8 cellular contexts compared by ENCODE assay signal in genomic region chrY:20575531-20576088, GRCh38. TPM values are rescaled to one million over a fixed set of nuclear protein-coding genes. Genes with fewer than 3 reads are reported as not detected.
DNase-seq lines count a peak whose midpoint lies in the region; ATAC-seq and TF ChIP-seq lines count a peak whose summit lies in the region.

Gene EIF1AY, plus strand, starts transcription at chrY:20575776. Its CDS starts 96 bp downstream, at chrY:20575872.

- H4K20me1 ChIP-seq in osteoblast (ENCODE audit: insufficient read depth, low read length) = no peaks in the 10 kb centered on the region
- no peaks in the 10 kb centered on the region for H4K20me1 ChIP-seq in PC-9 (ENCODE audit: insufficient read depth)

- H3K4me1 Mint-ChIP-seq in endothelial cell (ENCODE audit: unreplicated experiment) = no peaks in the 10 kb centered on the region

- H3K9me3 ChIP-seq in osteoblast (ENCODE audit: low read depth, low read length) = no peaks in the 10 kb centered on the region
- H3K9me3 ChIP-seq in PC-9 (ENCODE audit: insufficient read depth, low read depth) = no peaks in the 10 kb centered on the region

- H3K27me3 ChIP-seq in osteoblast (ENCODE audit: insufficient read depth, low read length) (no peaks in the 10 kb centered on the region), PC-9 (ENCODE audit: insufficient read depth, low read depth) (no peaks in the 10 kb centered on the region)

- no peaks in the 10 kb centered on the region for H3K9me2 ChIP-seq in PC-9 (ENCODE audit: insufficient read depth)

- POLR2A ChIA-PET in PC-9 (lab: Charles Lee; ENCODE audit: unreplicated experiment) = no interaction called here

- H3K4me3 Mint-ChIP-seq in endothelial cell (ENCODE audit: unreplicated experiment) = peak within 1 kb of the TSS; percentile 92

- H3K79me2 ChIP-seq in osteoblast (ENCODE audit: insufficient read depth, low read length) (no peaks in the 10 kb centered on the region), PC-9 (ENCODE audit: low read depth) (no peaks in the 10 kb centered on the region)

- BruUV-seq in PC-9 (replicated peaks; lab: Mats Ljungman, UMichigan) = no TSS peak

- peaks cover 5% of the 10 kb centered on the region for H3K9me3 Mint-ChIP-seq in endothelial cell (ENCODE audit: unreplicated experiment)

- no peak for TF ChIP-seq CTCF in endothelial cell (IDR thresholded peaks at IDR 0.05; ENCODE audit: unreplicated experiment)
- TF ChIP-seq CTCF in osteoblast (IDR thresholded peaks at IDR 0.05; ENCODE audit: extremely low read depth, low read depth, low read length) = no peak
- no peak for TF ChIP-seq CTCF in PC-9 (conservative IDR thresholded peaks at IDR 0.05)

- no peaks in the 10 kb centered on the region for H3K36me3 ChIP-seq in osteoblast (ENCODE audit: insufficient read depth, low read length)
- H3K36me3 ChIP-seq in PC-9 (ENCODE audit: low read depth) = no peaks in the 10 kb centered on the region

- CTCF ChIA-PET in PC-9 (lab: Charles Lee) = no interaction called here

- H3K4me3 ChIP-seq in osteoblast (ENCODE audit: insufficient read depth, low read length) (no peak within 1 kb of the TSS), PC-9 (no peak within 1 kb of the TSS)

- intact Hi-C loops in T-helper 2 cell treated with Interferon-gamma antibody and Interleukin-4, amounts not matched to agents 100 ng/mL and 5 ng/mL, for 36 hours (cut with micrococcal nuclease) = loop anchor here (2.0 to 5.0 kb wide), 6 partner anchors 171 to 1008 kb away; partner anchors contain the start of gene KDM5D
- intact Hi-C loops in PC-9 (cut with micrococcal nuclease; ENCODE audit: unreplicated experiment) = no loop called here

- DNase-seq in DMS79 (lab: John Stamatoyannopoulos, UW) (peak; percentile 68), endothelial cell (ENCODE audit: low spot score) (peak; percentile 72), osteoblast (ENCODE audit: insufficient read length, low spot score, missing footprints) (no peak), PC-9 (no peak)

- H3K4me1 ChIP-seq in osteoblast (ENCODE audit: insufficient read depth, low read length) (no peaks in the 10 kb centered on the region), PC-9 (replicated peaks; ENCODE audit: insufficient read depth) (no peaks in the 10 kb centered on the region)

- H3K27me3 Mint-ChIP-seq in endothelial cell (ENCODE audit: unreplicated experiment) = no peaks in the 10 kb centered on the region

- H3K36me3 Mint-ChIP-seq in endothelial cell (ENCODE audit: low read depth, unreplicated experiment) = no peaks in the 10 kb centered on the region

- H3K4me2 ChIP-seq in osteoblast (ENCODE audit: insufficient read depth, low read length) (no peak within 1 kb of the TSS), PC-9 (no peak within 1 kb of the TSS)

- peak; percentile 91 for ATAC-seq in HG03103 (IDR thresholded peaks at IDR 0.05; ENCODE audit: low read depth, unreplicated experiment)
- ATAC-seq in GM21526 (IDR thresholded peaks at IDR 0.05; ENCODE audit: low FRiP score, unreplicated experiment) = no peak
- ATAC-seq in GM19023 (IDR thresholded peaks at IDR 0.05; ENCODE audit: unreplicated experiment) = no peak

- H3K27ac ChIP-seq in osteoblast (ENCODE audit: low read depth, low read length) (no peak within 1 kb of the TSS), PC-9 (no peak within 1 kb of the TSS)

- H3F3A ChIP-seq in PC-9 (ENCODE audit: insufficient read depth, low read depth) = no peaks in the 10 kb centered on the region

- peak within 1 kb of the TSS; percentile 90 for H3K27ac Mint-ChIP-seq in endothelial cell (ENCODE audit: unreplicated experiment)

- no peak within 1 kb of the TSS for H2AFZ ChIP-seq in osteoblast (ENCODE audit: low read length)
- no peak within 1 kb of the TSS for H2AFZ ChIP-seq in PC-9

RNA-seq across cellular contexts. Expression of gene EIF1AY, which starts in this region (rescaled TPM):
- 71.5 and 71.8 TPM in 2 replicates for total RNA-seq in T-helper 2 cell treated with Interferon-gamma antibody and Interleukin-4, amounts not matched to agents 100 ng/mL and 5 ng/mL, for 36 hours
- total RNA-seq in endothelial cell (ENCODE audit: unreplicated experiment) = 31.2 TPM
- total RNA-seq in osteoblast = 10.5 TPM in 1 of 2 replicates, not detected in the other
- not detected in 2 replicates for total RNA-seq in PC-9 (2021)

Comparison
In these comparisons a context has a peak if more than half of its experiments do, and no peak if none do; other contexts are left out.
1. DNase-seq: peak in DMS79 (single experiment) and endothelial cell (single experiment); none in osteoblast (single experiment) and PC-9 (0 of 2).